ENCODE assay signal across 13 cellular contexts in genomic region chr2:64021578-64021977, GRCh38. TPM values are rescaled to one million over a fixed set of nuclear protein-coding genes. Genes with fewer than 3 reads are reported as not detected.
A peak's percentile ranks its signal among the peaks of the same experiment; 100 is the strongest.
DNase-seq lines count a peak whose midpoint lies in the region; ATAC-seq, FAIRE-seq and TF ChIP-seq lines count a peak whose summit lies in the region.
"Had no signal": no experiment of that assay in that cellular context is flagged by ENCODE, and none has a peak within 500 bp of the region (broad histone marks: within the 10 kb centered on the region; RNA-seq: fewer than 3 reads in every experiment).

No MANE protein-coding gene starts in this region.

- H3K27me3 ChIP-seq in SK-N-SH (ENCODE audit: insufficient read depth) (no peaks in the 10 kb centered on the region), PC-9 (ENCODE audit: insufficient read depth, low read depth) (no peaks in the 10 kb centered on the region), endothelial cell of umbilical vein (ENCODE audit: control insufficient read depth in 2 of 2, insufficient read depth in 2 of 2, low read length in 2 of 2) (no peaks in the 10 kb centered on the region), prostate gland (replicated peaks; ENCODE audit: insufficient read depth) (no peaks in the 10 kb centered on the region)

- H3K9me1 ChIP-seq in endothelial cell of umbilical vein (replicated peaks; ENCODE audit: control insufficient read depth, extremely low read depth, insufficient read depth, low read length): no peaks in the 10 kb centered on the region

- H3K27ac Mint-ChIP-seq in stimulated activated naive B cell treated with anti-CD40 and anti-IgM and Interleukin-4, amounts not matched to agents 10 μg/mL and 1 μg/mL and 100 μg/mL, for 72 hours: no peak overlapping the region
- H3K27ac Mint-ChIP-seq: memory B cell had no signal

- TF ChIP-seq EP300 in SK-N-SH (IDR thresholded peaks at IDR 0.05; ENCODE audit: borderline replicate concordance in 1 of 2, low read depth in 1 of 2, low read length in 1 of 2): no peak

- dilution Hi-C loops in endothelial cell of umbilical vein (cut with MboI; ENCODE audit: extremely low pct_ligation_motif_present, low sequenced_read_pairs): no loop called here

- H4K20me1 ChIP-seq in SK-N-SH (ENCODE audit: insufficient read depth) (no peaks in the 10 kb centered on the region; the same call in 1 of the 2 replicates), PC-9 (ENCODE audit: insufficient read depth) (no peaks in the 10 kb centered on the region), endothelial cell of umbilical vein (replicated peaks; ENCODE audit: control insufficient read depth, extremely low read depth, insufficient read depth, low read length) (no peaks in the 10 kb centered on the region)

- H3K4me2 ChIP-seq in SK-N-SH: peak overlapping the region; percentile 64
- no peak overlapping the region for H3K4me2 ChIP-seq in PC-9
- H3K4me2 ChIP-seq in endothelial cell of umbilical vein (ENCODE audit: insufficient read depth, low read length): peak overlapping the region; percentile 33

- no peaks in the 10 kb centered on the region for H3K36me3 ChIP-seq in SK-N-SH (replicated peaks in 1 of 2; ENCODE audit: control insufficient read depth in 1 of 2, insufficient read depth in 2 of 2, low read length in 1 of 2)
- H3K36me3 ChIP-seq in PC-9 (ENCODE audit: low read depth): no peaks in the 10 kb centered on the region
- H3K36me3 ChIP-seq in endothelial cell of umbilical vein (ENCODE audit: control insufficient read depth in 2 of 2, extremely low read depth in 1 of 2, insufficient read depth in 2 of 2, low read length in 2 of 2): no peaks in the 10 kb centered on the region
- no peaks in the 10 kb centered on the region for H3K36me3 ChIP-seq in prostate gland

- no peaks in the 10 kb centered on the region for H3K9me3 Mint-ChIP-seq in stimulated activated naive B cell treated with anti-CD40 and anti-IgM and Interleukin-4, amounts not matched to agents 10 μg/mL and 1 μg/mL and 100 μg/mL, for 72 hours
- H3K9me3 Mint-ChIP-seq: memory B cell; stimulated activated naive CD8-positive, alpha-beta T cell treated with anti-CD3 and anti-CD28 coated beads, Interleukin-15, amount 100 ng/mL, for 72 hours had no signal

- H3K9me2 ChIP-seq in SK-N-SH (no peaks in the 10 kb centered on the region), PC-9 (ENCODE audit: insufficient read depth) (0 out of 2 replicates have a peak, but pooled peaks cover 3% of the 10 kb centered on the region)

- H3F3A ChIP-seq in SK-N-SH (replicated peaks; ENCODE audit: insufficient read depth) (peaks cover 24% of the 10 kb centered on the region), PC-9 (ENCODE audit: insufficient read depth, low read depth) (peaks cover 12% of the 10 kb centered on the region; the same call in 1 of the 2 replicates)

- H3K9ac ChIP-seq in SK-N-SH: no peak overlapping the region
- H3K9ac ChIP-seq in endothelial cell of umbilical vein (replicated peaks; ENCODE audit: extremely low read depth, insufficient read depth, low read length): no peak overlapping the region

- TF ChIP-seq POLR2A in endothelial cell of umbilical vein (IDR thresholded peaks at IDR 0.05; ENCODE audit: low read depth, low read length) (no peak), prostate gland (IDR thresholded peaks at IDR 0.05) (no peak)

- DNase-seq in SK-N-SH (no peak), PC-9 (no peak), endothelial cell of umbilical vein (ENCODE audit: low read depth, low spot score) (peak; percentile 53), prostate gland (ENCODE audit: low spot score) (peak; percentile 62), NCI-H128 (lab: John Stamatoyannopoulos, UW; ENCODE audit: unreplicated experiment) (no peak), SW 1271 (lab: John Stamatoyannopoulos, UW) (no peak)
- no peak for DNase-seq in stimulated activated naive B cell treated with anti-CD40 and anti-IgM and Interleukin-4, amounts not matched to agents 10 μg/mL and 1 μg/mL and 100 μg/mL, for 72 hours
- DNase-seq: foreskin fibroblast; KG1; stimulated activated naive CD8-positive, alpha-beta T cell treated with anti-CD3 and anti-CD28 coated beads, Interleukin-15, amount 100 ng/mL, for 72 hours had no signal

- H3K4me1 Mint-ChIP-seq in stimulated activated naive B cell treated with anti-CD40 and anti-IgM and Interleukin-4, amounts not matched to agents 10 μg/mL and 1 μg/mL and 100 μg/mL, for 72 hours: peaks cover 17 to 32% of the 10 kb centered on the region in 2 donors

- H3K4me3 ChIP-seq in SK-N-SH (ENCODE audit: low read depth in 2 of 2, low read length in 1 of 2) (no peak overlapping the region), PC-9 (no peak overlapping the region), endothelial cell of umbilical vein (replicated peaks in 1 of 3; ENCODE audit: insufficient read depth in 1 of 3, low read depth in 1 of 3, low read length in 3 of 3) (no peak overlapping the region), prostate gland (no peak overlapping the region)

- no peak for TF ChIP-seq RAD21 in SK-N-SH (IDR thresholded peaks at IDR 0.05; ENCODE audit: low read length)

- no peaks in the 10 kb centered on the region for H3K27me3 Mint-ChIP-seq in stimulated activated naive B cell treated with anti-CD40 and anti-IgM and Interleukin-4, amounts not matched to agents 10 μg/mL and 1 μg/mL and 100 μg/mL, for 72 hours
- H3K27me3 Mint-ChIP-seq: memory B cell; stimulated activated naive CD8-positive, alpha-beta T cell treated with anti-CD3 and anti-CD28 coated beads, Interleukin-15, amount 100 ng/mL, for 72 hours had no signal

- ATAC-seq in SK-N-SH treated with all-trans-retinoic acid at 6 μM for 48 hours: no peak
- ATAC-seq in stimulated activated naive B cell treated with anti-CD40 and anti-IgM and Interleukin-4, amounts not matched to agents 10 μg/mL and 1 μg/mL and 100 μg/mL, for 72 hours (replicated peaks): no peak
- ATAC-seq: activated CD4-positive, CD25-positive, alpha-beta regulatory T cell treated with anti-CD3 and anti-CD28 coated beads, Interleukin-2, amount 50 U/mL, for 24 hours; stimulated activated naive CD8-positive, alpha-beta T cell treated with anti-CD3 and anti-CD28 coated beads, Interleukin-15, amount 100 ng/mL, for 72 hours had no signal

- H3K36me3 Mint-ChIP-seq in stimulated activated naive B cell treated with anti-CD40 and anti-IgM and Interleukin-4, amounts not matched to agents 10 μg/mL and 1 μg/mL and 100 μg/mL, for 72 hours: peaks cover 4 to 7% of the 10 kb centered on the region in 2 donors
- H3K36me3 Mint-ChIP-seq: memory B cell had no signal

- BruUV-seq in PC-9 (replicated peaks; lab: Mats Ljungman, UMichigan) (no TSS peak), endothelial cell of umbilical vein (replicated peaks; lab: Mats Ljungman, UMichigan) (no TSS peak)

- H3K27ac ChIP-seq in SK-N-SH (ENCODE audit: low read depth in 2 of 2, low read length in 1 of 2) (peak overlapping the region; percentile 34 to 86), PC-9 (peak overlapping the region; percentile 33; the same call in 1 of the 2 replicates), endothelial cell of umbilical vein (ENCODE audit: insufficient read depth, low read depth, low read length) (peak overlapping the region; percentile 34), prostate gland (peak overlapping the region; percentile 98 to 99)

- 22% methylated on average over 2 of the region's 2 CpGs for WGBS in SK-N-SH (ENCODE audit: low lambda C conversion rate)
- WGBS in prostate gland: 48% methylated on average over 2 of the region's 2 CpGs

- peak overlapping the region; percentile 61 for H2AFZ ChIP-seq in SK-N-SH (ENCODE audit: low read depth)
- no peak overlapping the region for H2AFZ ChIP-seq in PC-9
- H2AFZ ChIP-seq in endothelial cell of umbilical vein (ENCODE audit: low read depth, low read length): peak overlapping the region; percentile 61

- H3K4me1 ChIP-seq in SK-N-SH (ENCODE audit: control insufficient read depth in 1 of 2, insufficient read depth in 2 of 2, low read depth in 1 of 2, low read length in 1 of 2) (peaks cover 4 to 19% of the 10 kb centered on the region in 2 experiments), PC-9 (replicated peaks; ENCODE audit: insufficient read depth) (peaks cover 26% of the 10 kb centered on the region), endothelial cell of umbilical vein (ENCODE audit: control insufficient read depth, extremely low read depth, insufficient read depth, low read length) (peaks cover 22% of the 10 kb centered on the region), prostate gland (replicated peaks) (no peaks in the 10 kb centered on the region)

- H3K79me2 ChIP-seq in SK-N-SH (ENCODE audit: insufficient read depth) (peaks cover 21% of the 10 kb centered on the region), PC-9 (ENCODE audit: low read depth) (peaks cover 21% of the 10 kb centered on the region), endothelial cell of umbilical vein (ENCODE audit: control insufficient read depth, insufficient read depth, low read length) (peaks cover 21% of the 10 kb centered on the region)

- POLR2A ChIA-PET in SK-N-SH (lab: Yijun Ruan, JAX): no interaction called here
- POLR2A ChIA-PET in PC-9 (lab: Charles Lee; ENCODE audit: unreplicated experiment): interaction anchor here (0.5 to 0.7 kb wide), 3 partner anchors 484 to 855 kb away, joined by 3 to 8 read pairs (median 5); no protein-coding TSS in a partner anchor
- POLR2A ChIA-PET in endothelial cell of umbilical vein (lab: Charles Lee): no interaction called here

- H3K4me3 Mint-ChIP-seq in stimulated activated naive B cell treated with anti-CD40 and anti-IgM and Interleukin-4, amounts not matched to agents 10 μg/mL and 1 μg/mL and 100 μg/mL, for 72 hours: no peak overlapping the region
- H3K4me3 Mint-ChIP-seq: memory B cell had no signal

- H3K9me3 ChIP-seq in SK-N-SH: no peaks in the 10 kb centered on the region
- H3K9me3 ChIP-seq in PC-9 (ENCODE audit: insufficient read depth, low read depth): no peaks in the 10 kb centered on the region
- no peaks in the 10 kb centered on the region for H3K9me3 ChIP-seq in endothelial cell of umbilical vein (replicated peaks; ENCODE audit: control insufficient read depth, insufficient read depth, low read length)
- H3K9me3 ChIP-seq in prostate gland: no peaks in the 10 kb centered on the region

- no peak for TF ChIP-seq CTCF in SK-N-SH (IDR thresholded peaks at IDR 0.05)
- no peak for TF ChIP-seq CTCF in PC-9 (conservative IDR thresholded peaks at IDR 0.05)
- TF ChIP-seq CTCF in endothelial cell of umbilical vein (IDR thresholded peaks at IDR 0.05; ENCODE audit: extremely low read depth in 1 of 2, insufficient read depth in 1 of 2, low read depth in 1 of 2, low read length in 2 of 2): no peak
- TF ChIP-seq CTCF in prostate gland (IDR thresholded peaks at IDR 0.05): no peak

- FAIRE-seq in endothelial cell of umbilical vein (lab: Jason Lieb, UNC): no peak

- intact Hi-C loops in PC-9 (cut with micrococcal nuclease; ENCODE audit: unreplicated experiment): no loop called here
- intact Hi-C loops in endothelial cell of umbilical vein (cut with micrococcal nuclease): no loop called here
- intact Hi-C loops in prostate gland (cut with DNase I): no loop called here

- CTCF ChIA-PET in SK-N-SH (lab: Yijun Ruan, JAX) (interaction anchor here (1.2 kb wide), 2 partner anchors 28 to 309 kb away, joined by 3 to 4 read pairs; no protein-coding TSS in a partner anchor), PC-9 (lab: Charles Lee) (interaction anchor here (0.6 kb wide), 3 partner anchors 34 to 100 kb away, joined by 5 to 8 read pairs (median 6); no protein-coding TSS in a partner anchor), endothelial cell of umbilical vein (lab: Charles Lee) (interaction anchor here (1.0 to 1.1 kb wide), 2 partner anchors 12 to 28 kb away, joined by 3 read pairs; no protein-coding TSS in a partner anchor)

RNA-seq across cellular contexts. Expression of gene VPS54, which starts 2.4 kb away (rescaled TPM):
- polyA plus RNA-seq in SK-N-SH (2012; rRNA removed): 5.3 and 8.0 TPM in 2 replicates
- 7.9 and 8.5 TPM in 2 replicates for polyA plus RNA-seq in SK-N-SH (2012; cell fraction: cytosol; rRNA removed)
- 4.8 and 13.6 TPM in 2 replicates for polyA plus RNA-seq in SK-N-SH (2012; cell fraction: nucleus; rRNA removed)
- total RNA-seq in PC-9 (2021): 16.7 and 20.7 TPM in 2 replicates
- total RNA-seq in endothelial cell of umbilical vein: 17.6 and 17.7 TPM in 2 replicates
- polyA plus RNA-seq in endothelial cell of umbilical vein: 4.3 and 6.3 TPM in 2 replicates
- 7.6 and 8.4 TPM in 2 replicates for polyA plus RNA-seq in endothelial cell of umbilical vein (2011; cell fraction: cytosol; rRNA removed)
- 18.5 and 25.0 TPM in 2 replicates for polyA plus RNA-seq in endothelial cell of umbilical vein (2011; cell fraction: nucleus; rRNA removed)
- 15.3 and 19.5 TPM in 2 replicates for polyA plus RNA-seq in endothelial cell of umbilical vein (2012)
- polyA minus RNA-seq in endothelial cell of umbilical vein: 11.4 and 12.0 TPM in 2 replicates
- 7.1 TPM for polyA minus RNA-seq in endothelial cell of umbilical vein (2011; cell fraction: cytosol; rRNA and poly(A)+ RNA removed)
- 20.0 and 28.6 TPM in 2 replicates for polyA minus RNA-seq in endothelial cell of umbilical vein (2011; cell fraction: nucleus; rRNA and poly(A)+ RNA removed)
- total RNA-seq in prostate gland: 10 to 100 TPM; 33.5 to 41.1 TPM

Comparison
In these comparisons a context has a peak if more than half of its experiments do, and no peak if none do; other contexts are left out.
1. DNase-seq: peak in endothelial cell of umbilical vein (single experiment) and prostate gland (single experiment); none in SK-N-SH (single experiment), PC-9 (0 of 2), NCI-H128 (single experiment), stimulated activated naive B cell treated with anti-CD40 and anti-IgM and Interleukin-4, amounts not matched to agents 10 μg/mL and 1 μg/mL and 100 μg/mL, for 72 hours (single experiment) and SW 1271 (0 of 2).
2. H3K27ac ChIP-seq: peak in every context shown above with its lines; median percentile 98 in prostate gland; 60 in SK-N-SH; 34 in endothelial cell of umbilical vein; 33 in PC-9.